In the genomic region with DNA sequence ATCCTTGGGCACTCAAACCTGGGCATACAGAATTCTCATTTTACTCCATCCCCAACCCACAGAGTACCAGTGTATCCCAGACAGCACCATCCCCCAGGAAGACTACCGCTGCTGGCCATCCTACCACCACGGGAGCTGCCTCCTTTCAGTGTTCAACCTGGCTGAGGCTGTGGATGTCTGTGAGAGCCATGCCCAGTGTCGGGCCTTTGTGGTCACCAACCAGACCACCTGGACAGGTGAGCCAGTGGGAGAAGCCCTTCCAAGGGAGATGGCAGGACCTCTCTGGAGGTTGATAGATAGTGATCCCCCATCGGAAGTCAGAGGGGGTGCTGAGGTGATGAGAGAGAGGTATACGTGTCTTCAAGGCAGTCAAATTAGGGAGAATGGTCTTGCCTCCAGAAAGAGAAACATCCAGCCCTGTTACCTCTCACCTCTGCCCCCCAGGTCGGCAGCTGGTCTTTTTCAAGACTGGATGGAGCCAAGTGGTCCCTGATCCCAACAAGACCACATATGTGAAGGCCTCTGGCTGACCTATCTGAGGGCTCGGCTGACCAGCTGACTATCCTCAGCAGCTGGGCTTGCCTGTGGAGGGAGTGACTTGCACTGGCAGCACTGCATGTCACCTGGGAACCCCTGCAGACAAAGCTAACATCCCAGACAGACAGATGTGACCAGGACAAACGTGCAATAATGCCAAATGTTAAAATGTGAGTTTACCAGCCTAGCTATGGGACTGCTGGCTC, we compare ENCODE assay signal across 23 cellular contexts. TPM values are rescaled to one million over a fixed set of nuclear protein-coding genes. Genes with fewer than 3 reads are reported as not detected.
A peak's percentile ranks its signal among the peaks of the same experiment; 100 is the strongest.
DNase-seq lines count a peak whose midpoint lies in the region; ATAC-seq and TF ChIP-seq lines count a peak whose summit lies in the region.
"Had no signal": no experiment of that assay in that cellular context is flagged by ENCODE, and none has a peak within 500 bp of the region (broad histone marks: within the 10 kb centered on the region; RNA-seq: fewer than 3 reads in every experiment).

No MANE protein-coding gene starts in this region.

- no peak overlapping the region for H3K4me3 ChIP-seq in right cardiac atrium (ENCODE audit: low read length)
- H3K4me3 ChIP-seq in gastrocnemius medialis: no peak overlapping the region
- H3K4me3 ChIP-seq in vagina: no peak overlapping the region
- H3K4me3 ChIP-seq: GM23338 had no signal

- WGBS in right cardiac atrium: 78% methylated on average over 8 of the region's 8 CpGs

- intact Hi-C loops in right cardiac atrium (cut with DNase I): loop anchor here in 2 of 4 donors (10.0 kb wide), 2 partner anchors 113 to 123 kb away; no protein-coding TSS in a partner anchor
- intact Hi-C loops in left ventricle myocardium superior (cut with micrococcal nuclease): no loop called here
- intact Hi-C loops in gastrocnemius medialis (cut with DNase I; ENCODE audit: low total_unique reads): no loop called here
- intact Hi-C loops in vagina (cut with DNase I): no loop called here

- ATAC-seq in right cardiac atrium (no peak), left ventricle myocardium superior (no peak), gastrocnemius medialis (no peak), GM19397 (IDR thresholded peaks at IDR 0.05; ENCODE audit: unreplicated experiment) (no peak), left lobe of liver (no peak)
- ATAC-seq: GM23338, T-helper 17 cell had no signal

- H3K4me1 Mint-ChIP-seq in glutamatergic neuron (ENCODE audit: low read depth, unreplicated experiment): peaks cover 44% of the 10 kb centered on the region
- H3K4me1 Mint-ChIP-seq: activated CD4-positive, alpha-beta T cell treated with anti-CD3 and anti-CD28 coated beads, Interleukin-2, amount 10 ng/mL, durations not matched to agents 24 days and 14 days; activated naive CD4-positive, alpha-beta T cell treated with anti-CD3 and anti-CD28 coated beads, Interleukin-2, amount 50 U/mL, for 24 hours; B cell; T-helper 17 cell had no signal

- in situ Hi-C loops in gastrocnemius medialis (cut with MboI; ENCODE audit: low sequenced_read_pairs in 4 of 4): no loop called here

- peak overlapping the region; percentile 55 for H3K4me3 Mint-ChIP-seq in glutamatergic neuron (ENCODE audit: unreplicated experiment)
- H3K4me3 Mint-ChIP-seq: activated CD4-positive, alpha-beta T cell treated with anti-CD3 and anti-CD28 coated beads, Interleukin-2, amount 10 ng/mL, durations not matched to agents 24 days and 14 days; activated naive CD4-positive, alpha-beta T cell treated with anti-CD3 and anti-CD28 coated beads, Interleukin-2, amount 50 U/mL, for 24 hours; B cell; GM23338; T-helper 17 cell had no signal

- TF ChIP-seq CTCF in glutamatergic neuron (IDR thresholded peaks at IDR 0.05; ENCODE audit: partially characterized antibody, unreplicated experiment) (no peak), gastrocnemius medialis (IDR thresholded peaks at IDR 0.05 in 4 of 5, conservative IDR thresholded peaks at IDR 0.05 in 1 of 5) (no peak), vagina (IDR thresholded peaks at IDR 0.05) (no peak)

- TF ChIP-seq POLR2A in gastrocnemius medialis (IDR thresholded peaks at IDR 0.05) (no peak), vagina (IDR thresholded peaks at IDR 0.05) (no peak)

- H3K9me3 ChIP-seq in right cardiac atrium (ENCODE audit: control insufficient read depth, low read length) (no peaks in the 10 kb centered on the region), gastrocnemius medialis (no peaks in the 10 kb centered on the region), vagina (no peaks in the 10 kb centered on the region)

- H3K36me3 ChIP-seq in gastrocnemius medialis (peaks cover 9 to 48% of the 10 kb centered on the region in 2 donors), vagina (peaks cover 0 to 25% of the 10 kb centered on the region in 2 donors)

- H3K9me3 Mint-ChIP-seq in glutamatergic neuron (ENCODE audit: unreplicated experiment): peaks cover 25% of the 10 kb centered on the region
- H3K9me3 Mint-ChIP-seq: activated CD4-positive, alpha-beta T cell treated with anti-CD3 and anti-CD28 coated beads, Interleukin-2, amount 10 ng/mL, durations not matched to agents 24 days and 14 days; activated naive CD4-positive, alpha-beta T cell treated with anti-CD3 and anti-CD28 coated beads, Interleukin-2, amount 50 U/mL, for 24 hours; GM23338 had no signal

- DNase-seq in right cardiac atrium (no peak), left ventricle myocardium superior (no peak), glutamatergic neuron (no peak), gastrocnemius medialis (no peak), vagina (ENCODE audit: extremely low spot score in 2 of 2) (no peak), RKO (ENCODE audit: low spot score) (no peak), left lobe of liver (ENCODE audit: low spot score) (no peak)
- DNase-seq: activated CD4-positive, alpha-beta T cell treated with anti-CD3 and anti-CD28 coated beads, Interleukin-2, amount 10 ng/mL, durations not matched to agents 24 days and 14 days; DND-41; effector CD8-positive, alpha-beta T cell; foreskin melanocyte; mammary epithelial cell; NCI-H1105 treated with DMSO at 0.1 percent for 48 hours; NCI-H2081 treated with DMSO at 0.1 percent for 48 hours; NCI-H510A; RPMI8226; stimulated activated CD4-positive, alpha-beta T cell treated with anti-CD3 and anti-CD28 coated beads, Interleukin-1b, Interleukin-23, amount 100 ng/mL, for 48 hours; T-helper 17 cell had no signal

- peak overlapping the region; percentile 82 for H3K27ac Mint-ChIP-seq in glutamatergic neuron (ENCODE audit: unreplicated experiment)
- H3K27ac Mint-ChIP-seq: activated CD4-positive, alpha-beta T cell treated with anti-CD3 and anti-CD28 coated beads, Interleukin-2, amount 10 ng/mL, durations not matched to agents 24 days and 14 days; activated naive CD4-positive, alpha-beta T cell treated with anti-CD3 and anti-CD28 coated beads, Interleukin-2, amount 50 U/mL, for 24 hours; B cell; GM23338; T-helper 17 cell had no signal

- H3K4me1 ChIP-seq in right cardiac atrium (ENCODE audit: control insufficient read depth, insufficient read depth, low read length): peaks cover 41% of the 10 kb centered on the region
- H3K4me1 ChIP-seq in gastrocnemius medialis: peaks cover 72 to 77% of the 10 kb centered on the region in 2 donors
- peaks cover 79% of the 10 kb centered on the region for H3K4me1 ChIP-seq in vagina

- H3K27me3 ChIP-seq in right cardiac atrium (ENCODE audit: control insufficient read depth, insufficient read depth) (no peaks in the 10 kb centered on the region), gastrocnemius medialis (no peaks in the 10 kb centered on the region), vagina (no peaks in the 10 kb centered on the region)

- H3K36me3 Mint-ChIP-seq in glutamatergic neuron (ENCODE audit: unreplicated experiment): no peaks in the 10 kb centered on the region
- H3K36me3 Mint-ChIP-seq: activated naive CD4-positive, alpha-beta T cell treated with anti-CD3 and anti-CD28 coated beads, Interleukin-2, amount 50 U/mL, for 24 hours had no signal

- H3K27me3 Mint-ChIP-seq in glutamatergic neuron (ENCODE audit: unreplicated experiment): peaks cover 15% of the 10 kb centered on the region

- H3K27ac ChIP-seq in right cardiac atrium (ENCODE audit: low read length) (peak overlapping the region; percentile 8), gastrocnemius medialis (peak overlapping the region; percentile 94 to 99 (median 98)), vagina (peak overlapping the region; percentile 89)

RNA-seq across cellular contexts. Expression of gene PKDCC, which starts 9.5 kb away (rescaled TPM):
- total RNA-seq in right cardiac atrium (100 to 1,000 TPM in 3 of 4 donors, 10 to 100 TPM in 1; 92.2 to 189 (median 131) TPM), left ventricle myocardium superior (77.1 TPM), glutamatergic neuron (ENCODE audit: unreplicated experiment) (959 TPM), gastrocnemius medialis (100 to 1,000 TPM; 152 to 246 (median 186) TPM), vagina (146 TPM), left lobe of liver (14.2 TPM)
- polyA plus RNA-seq in right cardiac atrium: 145 TPM
- total RNA-seq: activated CD4-positive, alpha-beta T cell treated with anti-CD3 and anti-CD28 coated beads, Interleukin-2, amount 10 ng/mL, durations not matched to agents 24 days and 14 days had no signal
- polyA plus RNA-seq: keratinocyte, mammary epithelial cell had no signal

Comparison
In these comparisons a context has a peak if more than half of its experiments do, and no peak if none do; other contexts are left out.
1. H3K27ac ChIP-seq: peak in every context shown above with its lines; median percentile 98 in gastrocnemius medialis; 89 in vagina; 8 in right cardiac atrium.